33 cellular contexts compared by ENCODE assay signal in the genomic region with DNA sequence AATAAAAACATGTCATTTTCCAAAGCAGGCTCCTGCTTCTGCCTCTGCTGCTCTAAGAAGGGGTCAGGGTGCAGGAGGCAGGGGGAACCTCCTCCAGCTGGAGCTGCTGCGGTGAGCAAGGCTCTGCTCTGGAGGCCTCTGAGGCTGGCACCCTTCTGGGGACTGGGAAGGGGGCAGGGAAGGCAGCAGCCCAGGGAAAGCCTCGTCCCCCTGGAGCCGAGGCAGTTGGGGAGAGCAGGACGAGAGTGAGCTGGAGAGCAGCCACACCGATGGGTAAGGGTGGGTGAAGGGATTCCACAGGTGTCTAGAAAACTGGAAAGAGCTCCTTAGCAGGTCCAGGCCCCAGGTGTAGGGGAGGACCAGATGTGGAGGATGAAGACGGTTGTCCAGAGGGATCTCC. TPM values are rescaled to one million over a fixed set of nuclear protein-coding genes. Genes with fewer than 3 reads are reported as not detected.
DNase-seq lines count a peak whose midpoint lies in the region; ATAC-seq, FAIRE-seq and TF ChIP-seq lines count a peak whose summit lies in the region.
"Had no signal": no experiment of that assay in that cellular context is flagged by ENCODE, and none has a peak within 500 bp of the region (broad histone marks: within the 10 kb centered on the region; RNA-seq: fewer than 3 reads in every experiment).

No MANE protein-coding gene starts in this region.

- H3K9ac ChIP-seq in kidney (ENCODE audit: low read length in 2 of 2), result no peak overlapping the region
- H3K9ac ChIP-seq: BLaER1 had no signal

- FAIRE-seq in bronchial epithelial cell (lab: Jason Lieb, UNC) (peak; percentile 18), kidney (lab: Jason Lieb, UNC) (no peak)
- FAIRE-seq: A204.1, GM12878, GM12892, GM18507 had no signal

- TF ChIP-seq CTCF in bronchial epithelial cell (IDR thresholded peaks at IDR 0.05; ENCODE audit: insufficient read depth, low read length, severe bottlenecking), result no peak
- no peak for TF ChIP-seq CTCF in hepatocyte (IDR thresholded peaks at IDR 0.05; ENCODE audit: poor library complexity)
- no peak for TF ChIP-seq CTCF in kidney (IDR thresholded peaks at IDR 0.05; ENCODE audit: borderline replicate concordance, extremely low read depth, insufficient read depth)
- TF ChIP-seq CTCF in vagina (IDR thresholded peaks at IDR 0.05), result no peak
- no peak for TF ChIP-seq CTCF in GM20000 (IDR thresholded peaks at IDR 0.05; ENCODE audit: extremely low read depth, missing control alignments)
- TF ChIP-seq CTCF in transverse colon (IDR thresholded peaks at IDR 0.05), result no peak

- no peaks in the 10 kb centered on the region for H4K20me1 ChIP-seq in hepatocyte (ENCODE audit: insufficient read depth, poor library complexity, severe bottlenecking)
- H4K20me1 ChIP-seq: BLaER1 had no signal

- no peak for TF ChIP-seq EP300 in transverse colon (IDR thresholded peaks at IDR 0.05; ENCODE audit: low read depth)

- no peak overlapping the region for H2AFZ ChIP-seq in hepatocyte

- in situ Hi-C loops in transverse colon (cut with MboI; ENCODE audit: low pct_ligation_motif_present in 1 of 4, low pct_unique_long_range_greater_than_20kb in 1 of 4, low sequenced_read_pairs in 3 of 4), result no loop called here

- H3K36me3 ChIP-seq in bronchial epithelial cell (ENCODE audit: control insufficient read depth, insufficient read depth, low read length), result no peaks in the 10 kb centered on the region
- H3K36me3 ChIP-seq in hepatocyte (replicated peaks; ENCODE audit: insufficient read depth, low read depth), result no peaks in the 10 kb centered on the region
- no peaks in the 10 kb centered on the region for H3K36me3 ChIP-seq in kidney (ENCODE audit: control insufficient read depth in 1 of 2, insufficient read depth in 2 of 2, low read length in 2 of 2)
- no peaks in the 10 kb centered on the region for H3K36me3 ChIP-seq in vagina
- no peaks in the 10 kb centered on the region for H3K36me3 ChIP-seq in transverse colon
- H3K36me3 ChIP-seq: BE2C, BLaER1 had no signal

- WGBS in hepatocyte (ENCODE audit: low lambda C conversion rate, missing lambda C conversion rate), result 88% methylated on average over 6 of the region's 6 CpGs
- 78% methylated on average over 6 of the region's 6 CpGs; no CpG with 5 or more reads in 1 of the 2 donors for WGBS in transverse colon (ENCODE audit: low coverage in 1 of 2), 2 donors

- no peaks in the 10 kb centered on the region for H3K9me3 ChIP-seq in hepatocyte (ENCODE audit: low read depth)
- H3K9me3 ChIP-seq in kidney (ENCODE audit: control insufficient read depth in 1 of 2, low read length in 2 of 2), result no peaks in the 10 kb centered on the region
- H3K9me3 ChIP-seq in vagina, result no peaks in the 10 kb centered on the region
- H3K9me3 ChIP-seq in transverse colon, result no peaks in the 10 kb centered on the region
- H3K9me3 ChIP-seq: BE2C had no signal

- H3K9me2 ChIP-seq in hepatocyte (replicated peaks; ENCODE audit: insufficient read depth), result no peaks in the 10 kb centered on the region

- H3K4me3 ChIP-seq in bronchial epithelial cell (ENCODE audit: low read depth, low read length) (no peak overlapping the region), hepatocyte (no peak overlapping the region), kidney (ENCODE audit: low read length in 2 of 2) (no peak overlapping the region), vagina (no peak overlapping the region), transverse colon (no peak overlapping the region)
- H3K4me3 ChIP-seq: BLaER1, GM12878 had no signal

- intact Hi-C loops in kidney (cut with DNase I) (no loop called here), vagina (cut with DNase I) (no loop called here), transverse colon (cut with DNase I; ENCODE audit: low total_unique reads) (no loop called here)

- no peak for ATAC-seq in GM19395 (IDR thresholded peaks at IDR 0.05; ENCODE audit: unreplicated experiment)
- ATAC-seq: GM12878 had no signal

- H3K27ac ChIP-seq in hepatocyte (no peak overlapping the region), kidney (ENCODE audit: low read depth in 2 of 2, low read length in 2 of 2) (no peak overlapping the region), vagina (no peak overlapping the region), transverse colon (no peak overlapping the region)
- H3K27ac ChIP-seq: BLaER1 had no signal

- TF ChIP-seq POLR2A in vagina (IDR thresholded peaks at IDR 0.05) (no peak), transverse colon (IDR thresholded peaks at IDR 0.05) (no peak)

- H3K79me2 ChIP-seq in hepatocyte, result no peaks in the 10 kb centered on the region

- no peak overlapping the region for H3K4me2 ChIP-seq in hepatocyte
- H3K4me2 ChIP-seq: BLaER1 had no signal

- H3K4me1 ChIP-seq in hepatocyte (ENCODE audit: insufficient read depth) (no peaks in the 10 kb centered on the region), kidney (ENCODE audit: control insufficient read depth in 1 of 2, insufficient read depth in 1 of 2, low read depth in 1 of 2, low read length in 2 of 2) (no peaks in the 10 kb centered on the region), vagina (no peaks in the 10 kb centered on the region), transverse colon (no peaks in the 10 kb centered on the region)
- H3K4me1 ChIP-seq: BE2C had no signal

- H3K27me3 ChIP-seq in bronchial epithelial cell (ENCODE audit: control insufficient read depth, insufficient read depth, low read length) (peaks cover 1% of the 10 kb centered on the region), hepatocyte (no peaks in the 10 kb centered on the region), vagina (no peaks in the 10 kb centered on the region), transverse colon (no peaks in the 10 kb centered on the region)
- H3K27me3 ChIP-seq: BE2C had no signal

- DNase-seq in bronchial epithelial cell (ENCODE audit: low read depth) (no peak), hepatocyte (ENCODE audit: low spot score) (peak; percentile 1), kidney (peak; percentile 53), vagina (ENCODE audit: extremely low spot score in 2 of 2) (peak; percentile 47 to 84), foreskin melanocyte (no peak), GM20000 (ENCODE audit: low spot score) (no peak), transverse colon (no peak)
- DNase-seq: 8988T; ACHN; BE2C; C1 segment of cervical spinal cord; CD4-positive, alpha-beta memory T cell; CD4-positive, CD25-positive, alpha-beta regulatory T cell; CD8-positive, alpha-beta memory T cell; COR-L47; DMS 273 treated with DMSO at 0.1 percent for 48 hours; DMS153; DMS53; DMS79; DND-41; EL; GDM1 had no signal

RNA-seq across cellular contexts. Expression of gene CTAG2, which starts 2.0 kb away (rescaled TPM):
- total RNA-seq in bronchial epithelial cell (not detected in 2 replicates), hepatocyte (not detected in 2 replicates), kidney (0.28 TPM), vagina (not detected), transverse colon (not detected)
- polyA plus RNA-seq in hepatocyte (not detected in 2 replicates), kidney (ENCODE audit: insufficient read depth, low read depth, low replicate concordance) (not detected)
- total RNA-seq: A673; CD4-positive, alpha-beta memory T cell; CD4-positive, CD25-positive, alpha-beta regulatory T cell; G401; GM12878 had no signal
- polyA plus RNA-seq: AG04450; CD14-positive monocyte; CD4-positive, alpha-beta memory T cell; CD4-positive, CD25-positive, alpha-beta regulatory T cell; CD8-positive, alpha-beta memory T cell had no signal

RNA-seq across cellular contexts. Expression of gene CTAG1B, which starts 36.3 kb away (rescaled TPM):
- total RNA-seq in bronchial epithelial cell, result not detected in 2 replicates
- not detected in 2 replicates for total RNA-seq in hepatocyte
- polyA plus RNA-seq in hepatocyte, result not detected in 2 replicates
- not detected for total RNA-seq in kidney
- polyA plus RNA-seq in kidney (ENCODE audit: insufficient read depth, low read depth, low replicate concordance), result not detected
- total RNA-seq in vagina, result not detected
- total RNA-seq in transverse colon, result not detected
- total RNA-seq: A673; CD4-positive, alpha-beta memory T cell; CD4-positive, CD25-positive, alpha-beta regulatory T cell; CD8-positive, alpha-beta memory T cell; Daoy; G401; GM12878 had no signal
- polyA plus RNA-seq: AG04450; CD14-positive monocyte; CD4-positive, alpha-beta memory T cell; CD4-positive, CD25-positive, alpha-beta regulatory T cell; CD8-positive, alpha-beta memory T cell; GM12878 had no signal

Comparison
In these comparisons a context has a peak if more than half of its experiments do, and no peak if none do; other contexts are left out.
1. DNase-seq: peak in hepatocyte (single experiment), kidney (single experiment) and vagina (2 of 2); none in bronchial epithelial cell (single experiment), foreskin melanocyte (single experiment), GM20000 (single experiment) and transverse colon (single experiment).